In the genomic region with DNA sequence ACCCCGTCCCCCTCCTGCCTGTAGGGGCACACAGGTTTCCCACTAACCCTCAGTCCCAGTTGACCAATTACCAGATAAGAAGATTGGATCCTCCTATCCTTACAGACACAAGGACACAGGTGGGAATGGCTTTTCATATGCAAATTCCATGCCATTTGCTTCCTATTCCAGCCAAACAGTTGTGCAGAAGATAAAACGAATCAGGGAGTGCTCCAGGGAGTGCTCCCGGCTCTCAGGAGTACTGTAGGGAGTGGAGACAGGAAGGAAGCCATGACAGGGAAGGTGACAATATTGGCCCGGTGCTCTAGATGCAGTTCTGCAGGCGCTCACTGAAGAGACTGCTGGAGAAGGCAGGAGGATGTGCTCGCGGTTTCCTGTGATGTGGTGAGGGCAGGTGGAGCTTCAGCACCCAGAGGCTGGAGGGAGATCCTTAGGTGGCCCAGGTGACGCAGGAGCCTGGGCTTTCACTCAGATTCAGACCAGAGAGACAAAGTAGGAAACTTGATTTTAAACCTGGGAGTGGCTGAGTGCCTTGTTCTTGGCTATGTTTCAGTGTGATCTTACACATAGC, we compare ENCODE assay signal across 10 cellular contexts.
DNase-seq lines count a peak whose midpoint lies in the region; ATAC-seq and TF ChIP-seq lines count a peak whose summit lies in the region.
"Had no signal": no experiment of that assay in that cellular context is flagged by ENCODE, and none has a peak within 500 bp of the region (broad histone marks: within the 10 kb centered on the region; RNA-seq: fewer than 3 reads in every experiment).

No MANE protein-coding gene starts in this region.

- peak overlapping the region in 7 of 9 donors; percentile 43 to 85 (median 78) for H3K27ac Mint-ChIP-seq in naive thymus-derived CD4-positive, alpha-beta T cell
- H3K27ac Mint-ChIP-seq: B cell had no signal

- POLR2A ChIA-PET in naive thymus-derived CD4-positive, alpha-beta T cell (lab: Charles Lee) = no interaction called here

- H3K4me1 ChIP-seq in naive thymus-derived CD4-positive, alpha-beta T cell (ENCODE audit: control insufficient read depth in 2 of 2, insufficient read depth in 2 of 2, low read length in 2 of 2) = peaks cover 32 to 34% of the 10 kb centered on the region in 2 donors
- H3K4me1 ChIP-seq in tibial nerve = peaks cover 0 to 24% (median 16%) of the 10 kb centered on the region in 4 donors

- intact Hi-C loops in naive thymus-derived CD4-positive, alpha-beta T cell (cut with micrococcal nuclease) = loop anchor here (1.0 to 10.0 kb wide), 10 partner anchors 31 to 323 kb away; a partner anchor contains a TSS

- peak; percentile 61 to 66 for ATAC-seq in activated T-cell treated with anti-CD3 and anti-CD28 coated beads, Interleukin-2, amount 50 U/mL, for 4 hours
- peak; percentile 90 for ATAC-seq in naive thymus-derived CD4-positive, alpha-beta T cell
- no peak for ATAC-seq in HG02571 (IDR thresholded peaks at IDR 0.05; ENCODE audit: unreplicated experiment)
- ATAC-seq: Panc1 had no signal

- TF ChIP-seq EP300 in tibial nerve (IDR thresholded peaks at IDR 0.05) = no peak

- H3K9me3 ChIP-seq in naive thymus-derived CD4-positive, alpha-beta T cell (ENCODE audit: control insufficient read depth in 2 of 3, low read length in 3 of 3) = no peaks in the 10 kb centered on the region
- no peaks in the 10 kb centered on the region for H3K9me3 ChIP-seq in tibial nerve

- DNase-seq in activated gamma-delta T cell treated with Interleukin-2 at 50 U/mL for 16 hours (peak; percentile 75), activated gamma-delta T cell (lab: John Stamatoyannopoulos, UW) (no peak), tibial nerve (ENCODE audit: low spot score in 2 of 2) (no peak), cortex of kidney (lab: John Stamatoyannopoulos, UW) (no peak), hepatic stellate cell (ENCODE audit: low spot score) (no peak)
- DNase-seq in activated T-cell treated with anti-CD3 and anti-CD28 coated beads, Interleukin-2, amount 50 U/mL, for 4 hours = peak; percentile 67
- peak; percentile 31 to 91 (median 87) for DNase-seq in naive thymus-derived CD4-positive, alpha-beta T cell

- WGBS in tibial nerve, 2 donors = 77% methylated on average over 8 of the region's 8 CpGs

- no peaks in the 10 kb centered on the region for H3K27me3 ChIP-seq in naive thymus-derived CD4-positive, alpha-beta T cell (ENCODE audit: control insufficient read depth in 2 of 2, insufficient read depth in 2 of 2, low read length in 2 of 2)
- H3K27me3 ChIP-seq in tibial nerve = no peaks in the 10 kb centered on the region

- H3K9me3 Mint-ChIP-seq in activated T-cell treated with anti-CD3 and anti-CD28 coated beads, Interleukin-2, amount 50 U/mL, for 4 hours = no peaks in the 10 kb centered on the region
- peaks cover 0 to 4% (median 0%) of the 10 kb centered on the region in 11 donors for H3K9me3 Mint-ChIP-seq in naive thymus-derived CD4-positive, alpha-beta T cell

- CTCF ChIA-PET in naive thymus-derived CD4-positive, alpha-beta T cell (lab: Charles Lee) = interaction anchor here (0.7 kb wide), 1 partner anchor 11 kb away, joined by 3 read pairs; no protein-coding TSS in a partner anchor

- no peak overlapping the region for H3K4me3 ChIP-seq in naive thymus-derived CD4-positive, alpha-beta T cell (ENCODE audit: low read length)
- no peak overlapping the region for H3K4me3 ChIP-seq in tibial nerve

- H3K4me3 Mint-ChIP-seq in activated T-cell treated with anti-CD3 and anti-CD28 coated beads, Interleukin-2, amount 50 U/mL, for 4 hours = peak overlapping the region; percentile 44
- peak overlapping the region in 9 of 10 donors; percentile 44 to 82 (median 66) for H3K4me3 Mint-ChIP-seq in naive thymus-derived CD4-positive, alpha-beta T cell
- H3K4me3 Mint-ChIP-seq: B cell had no signal

- no peaks in the 10 kb centered on the region for H3K36me3 Mint-ChIP-seq in activated T-cell treated with anti-CD3 and anti-CD28 coated beads, Interleukin-2, amount 50 U/mL, for 4 hours (ENCODE audit: insufficient read depth)
- H3K36me3 Mint-ChIP-seq in naive thymus-derived CD4-positive, alpha-beta T cell = peaks cover 0 to 47% (median 0%) of the 10 kb centered on the region in 5 donors

- no peak for TF ChIP-seq CTCF in tibial nerve (IDR thresholded peaks at IDR 0.05)

- no peak overlapping the region for H3K27ac ChIP-seq in naive thymus-derived CD4-positive, alpha-beta T cell (ENCODE audit: low read depth, low read length)
- peak overlapping the region in 3 of 4 donors; percentile 39 to 82 (median 73) for H3K27ac ChIP-seq in tibial nerve

- no peaks in the 10 kb centered on the region for H3K36me3 ChIP-seq in naive thymus-derived CD4-positive, alpha-beta T cell (ENCODE audit: control insufficient read depth in 2 of 3, insufficient read depth in 3 of 3, low read length in 3 of 3)
- H3K36me3 ChIP-seq in tibial nerve = no peaks in the 10 kb centered on the region

- peaks cover 3% of the 10 kb centered on the region for H3K27me3 Mint-ChIP-seq in activated T-cell treated with anti-CD3 and anti-CD28 coated beads, Interleukin-2, amount 50 U/mL, for 4 hours (ENCODE audit: low read depth)
- H3K27me3 Mint-ChIP-seq in naive thymus-derived CD4-positive, alpha-beta T cell = peaks cover 0 to 25% (median 2%) of the 10 kb centered on the region in 5 donors

- TF ChIP-seq POLR2A in tibial nerve (IDR thresholded peaks at IDR 0.05) = no peak

- peaks cover 45% of the 10 kb centered on the region for H3K4me1 Mint-ChIP-seq in activated T-cell treated with anti-CD3 and anti-CD28 coated beads, Interleukin-2, amount 50 U/mL, for 4 hours (ENCODE audit: low read depth)
- peaks cover 27 to 61% (median 36%) of the 10 kb centered on the region in 7 donors for H3K4me1 Mint-ChIP-seq in naive thymus-derived CD4-positive, alpha-beta T cell

Comparison
In these comparisons a context has a peak if more than half of its experiments do, and no peak if none do; other contexts are left out.
1. DNase-seq: peak in activated gamma-delta T cell treated with Interleukin-2 at 50 U/mL for 16 hours (single experiment), activated T-cell treated with anti-CD3 and anti-CD28 coated beads, Interleukin-2, amount 50 U/mL, for 4 hours (single experiment) and naive thymus-derived CD4-positive, alpha-beta T cell (9 of 9); none in activated gamma-delta T cell (single experiment), tibial nerve (0 of 2), cortex of kidney (single experiment) and hepatic stellate cell (single experiment).